26 cellular contexts compared by ENCODE assay signal in the genomic region with DNA sequence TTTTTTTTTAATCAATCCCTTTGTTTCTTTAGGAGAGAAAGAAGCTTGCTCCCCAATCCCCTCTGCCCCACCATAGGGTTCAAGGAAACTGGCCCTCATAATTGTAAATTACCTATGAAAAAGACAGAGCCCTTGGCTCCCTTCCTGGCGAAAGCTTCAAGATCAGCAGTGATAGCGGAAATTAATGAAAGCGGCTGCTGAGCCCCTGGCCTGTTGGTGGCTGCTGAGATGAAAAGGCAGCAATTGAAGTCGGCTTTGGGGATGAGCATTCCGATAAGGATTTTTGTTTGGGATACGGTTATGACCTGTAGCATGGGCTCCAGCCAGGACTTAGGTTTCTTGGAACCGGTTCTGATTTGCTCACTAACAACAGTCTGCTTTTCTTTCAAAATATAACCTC.
DNase-seq lines count a peak whose midpoint lies in the region; ATAC-seq and TF ChIP-seq lines count a peak whose summit lies in the region.
"Had no signal": no experiment of that assay in that cellular context is flagged by ENCODE, and none has a peak within 500 bp of the region (broad histone marks: within the 10 kb centered on the region; RNA-seq: fewer than 3 reads in every experiment).

No MANE protein-coding gene starts in this region.

- H3K27ac ChIP-seq in cardiac muscle cell (peak overlapping the region; percentile 91), smooth muscle cell (ENCODE audit: low read depth) (no peak overlapping the region), substantia nigra (ENCODE audit: low read depth, low read length, poor library complexity, severe bottlenecking) (no peak overlapping the region)
- H3K27ac ChIP-seq: HL-60, prostate gland, testis, WERI-Rb-1 had no signal

- no peaks in the 10 kb centered on the region for H4K20me1 ChIP-seq in smooth muscle cell (ENCODE audit: low read depth)

- H3K4me2 ChIP-seq in smooth muscle cell = peak overlapping the region; percentile 46

- H3K9me3 ChIP-seq in cardiac muscle cell (ENCODE audit: low read depth) (no peaks in the 10 kb centered on the region), smooth muscle cell (replicated peaks; ENCODE audit: low read depth) (no peaks in the 10 kb centered on the region)
- H3K9me3 ChIP-seq: adrenal gland, prostate gland, testis had no signal

- no peak overlapping the region for H3K9ac ChIP-seq in smooth muscle cell (ENCODE audit: low read depth)

- H3F3A ChIP-seq in smooth muscle cell (ENCODE audit: low read depth) = no peaks in the 10 kb centered on the region

- no peaks in the 10 kb centered on the region for H3K27me3 ChIP-seq in cardiac muscle cell
- H3K27me3 ChIP-seq in smooth muscle cell (ENCODE audit: low read depth) = peaks cover 77% of the 10 kb centered on the region
- H3K27me3 ChIP-seq: testis had no signal

- WGBS in smooth muscle cell (ENCODE audit: low lambda C conversion rate) = 39% methylated on average over 7 of the region's 7 CpGs

- no peak overlapping the region for H3K4me3 ChIP-seq in cardiac muscle cell
- no peak overlapping the region for H3K4me3 ChIP-seq in smooth muscle cell
- H3K4me3 ChIP-seq: adrenal gland, prostate gland, testis had no signal

- no peak for TF ChIP-seq CTCF in cardiac muscle cell (IDR thresholded peaks at IDR 0.05; ENCODE audit: low read depth, low read length)
- no peak for TF ChIP-seq CTCF in smooth muscle cell (IDR thresholded peaks at IDR 0.05; ENCODE audit: borderline replicate concordance, insufficient read depth, poor library complexity, severe bottlenecking)

- H3K36me3 ChIP-seq in cardiac muscle cell (no peaks in the 10 kb centered on the region), smooth muscle cell (ENCODE audit: low read depth) (no peaks in the 10 kb centered on the region)
- H3K36me3 ChIP-seq: adrenal gland, prostate gland, WERI-Rb-1 had no signal

- no peaks in the 10 kb centered on the region for H3K79me2 ChIP-seq in smooth muscle cell (ENCODE audit: low read depth)

- intact Hi-C loops in Right ventricle myocardium inferior (cut with DNase I) = no loop called here

- ATAC-seq in Right ventricle myocardium inferior (no peak), HG03108 (IDR thresholded peaks at IDR 0.05; ENCODE audit: unreplicated experiment) (no peak)
- ATAC-seq: activated CD8-positive, alpha-beta memory T cell treated with anti-CD3 and anti-CD28 coated beads, Interleukin-2, amount 10 ng/mL, durations not matched to agents 7 days and 5 days; left colon had no signal

- H2AFZ ChIP-seq in smooth muscle cell (ENCODE audit: low read depth) = no peak overlapping the region

- H3K4me1 ChIP-seq in cardiac muscle cell (ENCODE audit: low read depth) = peaks cover 56% of the 10 kb centered on the region
- peaks cover 17% of the 10 kb centered on the region for H3K4me1 ChIP-seq in smooth muscle cell (ENCODE audit: low read depth)
- H3K4me1 ChIP-seq: adrenal gland, prostate gland had no signal

- DNase-seq in cardiac muscle cell (ENCODE audit: low read depth in 1 of 2, low spot score in 1 of 2) (peak in 1 of 2 donors; percentile 34), Right ventricle myocardium inferior (ENCODE audit: missing footprints) (no peak), astrocyte of the hippocampus (ENCODE audit: low read depth, low spot score) (peak; percentile 22), left kidney (ENCODE audit: low read depth, low spot score) (peak; percentile 26), smooth muscle cell (lab: John Stamatoyannopoulos, UW; ENCODE audit: unreplicated experiment) (no peak), substantia nigra (lab: John Stamatoyannopoulos, UW) (no peak)
- no peak for DNase-seq in activated CD8-positive, alpha-beta memory T cell treated with anti-CD3 and anti-CD28 coated beads, Interleukin-2, amount 50 U/mL, for 4 hours
- DNase-seq: activated CD4-positive, alpha-beta T cell treated with anti-CD3 and anti-CD28 coated beads, Interleukin-2, amount 10 ng/mL, durations not matched to agents 24 days and 14 days; activated CD8-positive, alpha-beta memory T cell treated with anti-CD3 and anti-CD28 coated beads, Interleukin-2, amount 10 ng/mL, durations not matched to agents 7 days and 5 days; activated naive CD4-positive, alpha-beta T cell treated with anti-CD3 and anti-CD28 coated beads for 36 hours; adrenal gland; effector CD8-positive, alpha-beta T cell; immature natural killer cell; Kasumi-1; left colon; NCI-H187 treated with DMSO at 0.1 percent for 48 hours; NCI-H226; NCI-H774; OCI-M1; stimulated activated naive CD4-positive, alpha-beta T cell treated with Interleukin-2 at 50 U/mL for 16 hours; T-helper 9 cell; testis; WERI-Rb-1 had no signal

Comparison
In these comparisons a context has a peak if more than half of its experiments do, and no peak if none do; other contexts are left out.
1. DNase-seq: peak in astrocyte of the hippocampus (single experiment) and left kidney (single experiment); none in Right ventricle myocardium inferior (single experiment), smooth muscle cell (single experiment), substantia nigra (0 of 49) and activated CD8-positive, alpha-beta memory T cell treated with anti-CD3 and anti-CD28 coated beads, Interleukin-2, amount 50 U/mL, for 4 hours (single experiment).